17 cellular contexts compared by ENCODE assay signal in genomic region chr3:32435911-32436815, GRCh38. TPM values are rescaled to one million over a fixed set of nuclear protein-coding genes. Genes with fewer than 3 reads are reported as not detected.
DNase-seq lines count a peak whose midpoint lies in the region; ATAC-seq and TF ChIP-seq lines count a peak whose summit lies in the region.
"Had no signal": no experiment of that assay in that cellular context is flagged by ENCODE, and none has a peak within 500 bp of the region (broad histone marks: within the 10 kb centered on the region; RNA-seq: fewer than 3 reads in every experiment).

No MANE protein-coding gene starts in this region.

- peak overlapping the region; percentile 33 for H3K4me3 Mint-ChIP-seq in activated B cell treated with CpG ODN at 0.5 μM for 24 hours
- H3K4me3 Mint-ChIP-seq: nephron progenitor cell had no signal

- no peak for ATAC-seq in activated B cell treated with CpG ODN at 0.5 μM for 24 hours (ENCODE audit: low read depth)
- ATAC-seq: left ventricle myocardium superior had no signal

- no peak overlapping the region for H3K4me3 ChIP-seq in BLaER1 treated with 17β-estradiol and CSF1 and Interleukin-3, amounts not matched to agents 10 nM and 100 nM
- H3K4me3 ChIP-seq in fibroblast of the aortic adventitia (ENCODE audit: low read depth, low read length) = no peak overlapping the region
- H3K4me3 ChIP-seq: hepatocyte, sigmoid colon had no signal

- no peaks in the 10 kb centered on the region for H3K9me3 Mint-ChIP-seq in activated B cell treated with CpG ODN at 0.5 μM for 24 hours
- H3K9me3 Mint-ChIP-seq: nephron progenitor cell had no signal

- peaks cover 0 to 81% (median 45%) of the 10 kb centered on the region in 11 experiments; a peak in 19 of 22 replicates for H4K20me1 ChIP-seq in BLaER1 treated with 17β-estradiol and CSF1 and Interleukin-3, amounts not matched to agents 10 nM and 100 nM

- H3K4me1 ChIP-seq in BLaER1 treated with 17β-estradiol and CSF1 and Interleukin-3, amounts not matched to agents 10 nM and 100 nM = peaks cover 66 to 90% (median 79%) of the 10 kb centered on the region in 10 experiments
- H3K4me1 ChIP-seq: Caco-2 had no signal

- H3K27ac Mint-ChIP-seq in activated B cell treated with CpG ODN at 0.5 μM for 24 hours = peak overlapping the region; percentile 94
- H3K27ac Mint-ChIP-seq: nephron progenitor cell had no signal

- no peaks in the 10 kb centered on the region; a peak in 1 of 22 replicates for H3K9me3 ChIP-seq in BLaER1 treated with 17β-estradiol and CSF1 and Interleukin-3, amounts not matched to agents 10 nM and 100 nM (replicated peaks in 1 of 11)
- H3K9me3 ChIP-seq: Caco-2, sigmoid colon had no signal

- peak overlapping the region; percentile 3 to 77 (median 69); a peak in 21 of 22 replicates for H3K4me2 ChIP-seq in BLaER1 treated with 17β-estradiol and CSF1 and Interleukin-3, amounts not matched to agents 10 nM and 100 nM
- H3K4me2 ChIP-seq: hepatocyte had no signal

- peaks cover 96% of the 10 kb centered on the region for H3K4me1 Mint-ChIP-seq in activated B cell treated with CpG ODN at 0.5 μM for 24 hours

- CTCF ChIA-PET in activated B cell treated with CpG ODN at 0.5 μM for 24 hours (lab: Charles Lee) = interaction anchor here (0.7 to 8.6 kb wide), 5 partner anchors 8 to 35 kb away, joined by 3 to 65 read pairs (median 4); no protein-coding TSS in a partner anchor

- peak overlapping the region in 8 of 11 experiments; percentile 3 to 67 (median 38); a peak in 13 of 22 replicates for H3K27ac ChIP-seq in BLaER1 treated with 17β-estradiol and CSF1 and Interleukin-3, amounts not matched to agents 10 nM and 100 nM
- H3K27ac ChIP-seq: epithelial cell of prostate, hepatocyte, sigmoid colon had no signal

- POLR2A ChIA-PET in activated B cell treated with CpG ODN at 0.5 μM for 24 hours (lab: Charles Lee) = interaction anchor here (0.7 to 8.5 kb wide), 10 partner anchors 12 to 66 kb away, joined by 3 to 272 read pairs (median 5); partner anchors contain the start of gene CMTM7

- H3K9ac ChIP-seq in BLaER1 treated with 17β-estradiol and CSF1 and Interleukin-3, amounts not matched to agents 10 nM and 100 nM = peak overlapping the region in 3 of 11 experiments; percentile 30 to 40 (median 33); a peak in 2 of 22 replicates

- H3K27me3 ChIP-seq in BLaER1 treated with 17β-estradiol and CSF1 and Interleukin-3, amounts not matched to agents 10 nM and 100 nM = no peaks in the 10 kb centered on the region
- H3K27me3 ChIP-seq: hepatocyte, sigmoid colon had no signal

- TF ChIP-seq CTCF in GM10266 (IDR thresholded peaks at IDR 0.05; ENCODE audit: control insufficient read depth, insufficient read depth, low read depth, missing control alignments) (peak; percentile 4), activated B cell treated with CpG ODN at 0.5 μM for 24 hours (IDR thresholded peaks at IDR 0.05) (no peak), fibroblast of the aortic adventitia (IDR thresholded peaks at IDR 0.05; ENCODE audit: insufficient read depth, low read length) (no peak)

- H3K27me3 Mint-ChIP-seq in activated B cell treated with CpG ODN at 0.5 μM for 24 hours = no peaks in the 10 kb centered on the region

- H3K36me3 Mint-ChIP-seq in activated B cell treated with CpG ODN at 0.5 μM for 24 hours (ENCODE audit: low read depth) = peaks cover 10% of the 10 kb centered on the region

- peaks cover 0 to 24% (median 12%) of the 10 kb centered on the region in 11 experiments; a peak in 14 of 22 replicates for H3K36me3 ChIP-seq in BLaER1 treated with 17β-estradiol and CSF1 and Interleukin-3, amounts not matched to agents 10 nM and 100 nM
- H3K36me3 ChIP-seq: sigmoid colon had no signal

- no peak for DNase-seq in GM10266 (ENCODE audit: extremely low spot score)
- DNase-seq in activated B cell treated with CpG ODN at 0.5 μM for 24 hours = no peak
- DNase-seq in fibroblast of the aortic adventitia (ENCODE audit: low read depth) = peak; percentile 13
- DNase-seq in DMS 273 treated with DMSO at 0.1 percent for 48 hours (lab: John Stamatoyannopoulos, UW) = no peak
- DNase-seq in activated effector memory CD4-positive, alpha-beta T cell treated with anti-CD3 and anti-CD28 coated beads, Interleukin-2, amount 50 U/mL, for 16 hours = no peak
- DNase-seq in EL = no peak
- no peak for DNase-seq in medulla oblongata (ENCODE audit: extremely low spot score)
- DNase-seq: Caco-2; central memory CD4-positive, alpha-beta T cell; left ventricle myocardium superior; NCI-H1930; NCI-H82; nephron progenitor cell; sigmoid colon had no signal

- intact Hi-C loops in activated B cell treated with CpG ODN at 0.5 μM for 24 hours (cut with micrococcal nuclease) = loop anchor here (5.0 to 10.0 kb wide), 3 partner anchors 136 to 1791 kb away; partner anchors contain the start of gene DYNC1LI1

RNA-seq across cellular contexts. Expression of gene CMTM7, which starts 44.5 kb away (rescaled TPM):
- 70.5 and 82.1 TPM in 2 replicates for total RNA-seq in activated B cell treated with CpG ODN at 0.5 μM for 24 hours
- total RNA-seq in fibroblast of the aortic adventitia (ENCODE audit: low replicate concordance) = 4.2 and 10.1 TPM in 2 replicates
